26 cellular contexts compared by ENCODE assay signal in genomic region chr2:222450021-222450420, GRCh38. TPM values are rescaled to one million over a fixed set of nuclear protein-coding genes. Genes with fewer than 3 reads are reported as not detected.
A peak's percentile ranks its signal among the peaks of the same experiment; 100 is the strongest.
DNase-seq lines count a peak whose midpoint lies in the region; ATAC-seq, FAIRE-seq and TF ChIP-seq lines count a peak whose summit lies in the region.
"Had no signal": no experiment of that assay in that cellular context is flagged by ENCODE, and none has a peak within 500 bp of the region (broad histone marks: within the 10 kb centered on the region; RNA-seq: fewer than 3 reads in every experiment).

No MANE protein-coding gene starts in this region.

- POLR2A ChIA-PET in MCF 10A (lab: Yijun Ruan, JAX) = interaction anchor here (1.1 to 6.6 kb wide), 7 partner anchors 9 to 114 kb away, joined by 3 to 72 read pairs (median 6); partner anchors contain the start of gene SGPP2

- intact Hi-C loops in MCF 10A (cut with micrococcal nuclease) = loop anchor here (2.0 kb wide), 1 partner anchor 69 kb away; no protein-coding TSS in a partner anchor
- intact Hi-C loops in breast epithelium (cut with DNase I; ENCODE audit: low total_unique reads) = no loop called here

- H3K27ac Mint-ChIP-seq in MCF 10A (ENCODE audit: low read depth, unreplicated experiment) = peak overlapping the region; percentile 61
- H3K27ac Mint-ChIP-seq in nephron progenitor cell = no peak overlapping the region
- H3K27ac Mint-ChIP-seq: CD4-positive, CD25-positive, alpha-beta regulatory T cell had no signal

- H3K27me3 ChIP-seq in breast epithelium (no peaks in the 10 kb centered on the region), WERI-Rb-1 (ENCODE audit: insufficient read depth, low read depth, severe bottlenecking) (no peaks in the 10 kb centered on the region)
- H3K27me3 ChIP-seq: BLaER1 had no signal

- H3K36me3 Mint-ChIP-seq in MCF 10A (ENCODE audit: insufficient read depth, unreplicated experiment) (peaks cover 74% of the 10 kb centered on the region), nephron progenitor cell (ENCODE audit: low read depth) (no peaks in the 10 kb centered on the region)

- H3K4me3 Mint-ChIP-seq in MCF 10A (ENCODE audit: unreplicated experiment) (no peak overlapping the region), nephron progenitor cell (peak overlapping the region; percentile 42)
- H3K4me3 Mint-ChIP-seq: CD4-positive, CD25-positive, alpha-beta regulatory T cell had no signal

- no TSS peak for BruUV-seq in MCF 10A (replicated peaks; lab: Mats Ljungman, UMichigan)

- H3K4me3 ChIP-seq in breast epithelium (no peak overlapping the region), WERI-Rb-1 (ENCODE audit: low read depth, low read length) (no peak overlapping the region)
- H3K4me3 ChIP-seq: BLaER1, GM12878 had no signal

- no peak for DNase-seq in MCF 10A (ENCODE audit: unreplicated experiment)
- no peak for DNase-seq in breast epithelium (ENCODE audit: low spot score in 2 of 2)
- no peak for DNase-seq in GM19239 (ENCODE audit: insufficient read length, low spot score)
- peak; percentile 66 for DNase-seq in WERI-Rb-1
- no peak for DNase-seq in nephron progenitor cell
- no peak for DNase-seq in superior temporal gyrus (ENCODE audit: extremely low spot score)
- DNase-seq: CD4-positive, CD25-positive, alpha-beta regulatory T cell; GDM1; Kasumi-1; NCI-H1105 treated with DMSO at 0.1 percent for 48 hours; NCI-H146; NCI-H2029 treated with DMSO at 0.1 percent for 48 hours; NCI-H226; NCI-H510A; NCI-H774; RPMI8226; SHP77; T-helper 1 cell had no signal

- no peak for ATAC-seq in GM21381 (IDR thresholded peaks at IDR 0.05; ENCODE audit: unreplicated experiment)
- no peak for ATAC-seq in GM18517 (IDR thresholded peaks at IDR 0.05; ENCODE audit: unreplicated experiment)
- ATAC-seq: GM12878, HepG2 had no signal

- H3K27ac ChIP-seq in breast epithelium (no peak overlapping the region), WERI-Rb-1 (peak overlapping the region; percentile 68)
- H3K27ac ChIP-seq: BLaER1 had no signal

- no peak for TF ChIP-seq CTCF in MCF 10A (IDR thresholded peaks at IDR 0.05; ENCODE audit: unreplicated experiment)
- no peak for TF ChIP-seq CTCF in breast epithelium (IDR thresholded peaks at IDR 0.05)
- no peak for TF ChIP-seq CTCF in WERI-Rb-1 (IDR thresholded peaks at IDR 0.05; ENCODE audit: low read depth, low read length)
- no peak for TF ChIP-seq CTCF in nephron progenitor cell (IDR thresholded peaks at IDR 0.05)

- H3K27me3 Mint-ChIP-seq in MCF 10A (ENCODE audit: insufficient read depth, unreplicated experiment) (no peaks in the 10 kb centered on the region), nephron progenitor cell (ENCODE audit: low read depth, poor library complexity) (peaks cover 9% of the 10 kb centered on the region)
- H3K27me3 Mint-ChIP-seq: CD4-positive, CD25-positive, alpha-beta regulatory T cell had no signal

- CTCF ChIA-PET in MCF 10A (lab: Yijun Ruan, JAX) = interaction anchor here (0.9 to 1.6 kb wide), 2 partner anchors 30 to 389 kb away, joined by 3 to 6 read pairs; no protein-coding TSS in a partner anchor

- TF ChIP-seq POLR2A in breast epithelium (IDR thresholded peaks at IDR 0.05) = no peak

- peak; percentile 28 for FAIRE-seq in GM19239 (lab: Jason Lieb, UNC)
- FAIRE-seq: GM12878, HepG2 had no signal

- no peaks in the 10 kb centered on the region for H3K4me1 ChIP-seq in breast epithelium
- H3K4me1 ChIP-seq: BLaER1 had no signal

- peaks cover 69% of the 10 kb centered on the region for H3K4me1 Mint-ChIP-seq in MCF 10A (ENCODE audit: insufficient read depth, unreplicated experiment)
- H3K4me1 Mint-ChIP-seq in nephron progenitor cell = peaks cover 68% of the 10 kb centered on the region

- H3K9me3 ChIP-seq in breast epithelium (no peaks in the 10 kb centered on the region), WERI-Rb-1 (ENCODE audit: severe bottlenecking) (no peaks in the 10 kb centered on the region)
- H3K9me3 ChIP-seq: BLaER1 had no signal

- H3K9me3 Mint-ChIP-seq in MCF 10A (ENCODE audit: unreplicated experiment) (peaks cover 2% of the 10 kb centered on the region), nephron progenitor cell (peaks cover 5% of the 10 kb centered on the region)

- H3K36me3 ChIP-seq in breast epithelium (no peaks in the 10 kb centered on the region), WERI-Rb-1 (no peaks in the 10 kb centered on the region)
- H3K36me3 ChIP-seq: BLaER1 had no signal

RNA-seq across cellular contexts. Expression of gene SGPP2, which starts 25.7 kb away (rescaled TPM):
- total RNA-seq in MCF 10A (2022) = 33.3 and 47.4 TPM in 2 replicates
- total RNA-seq in breast epithelium = 1 to 10 TPM in 2 of 3 donors, under 1 TPM in 1; 0.32 to 8.8 (median 1.3) TPM
- total RNA-seq: A172, H4, HepG2, HT1080 had no signal
